Comparison of ENCODE assay signal across 8 cellular contexts in the genomic region with DNA sequence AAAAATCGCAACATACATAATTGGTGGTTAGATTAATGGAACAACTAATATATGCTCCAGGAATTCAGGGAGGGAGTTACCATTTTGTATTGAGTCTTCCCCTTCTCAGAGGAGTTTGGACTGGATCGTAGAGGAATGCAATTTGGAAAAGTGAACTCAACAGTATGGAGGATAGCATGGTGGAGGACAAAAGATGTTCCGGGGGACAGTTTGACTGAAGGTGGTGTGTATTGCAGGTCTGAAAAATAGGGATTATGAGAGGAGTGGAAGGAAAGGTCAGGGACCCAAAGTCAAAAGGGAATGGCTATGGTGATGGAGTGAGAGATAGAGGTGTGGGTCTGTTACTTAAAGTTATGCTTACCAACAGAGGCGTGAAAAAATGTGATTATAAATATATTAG. TPM values are rescaled to one million over a fixed set of nuclear protein-coding genes. Genes with fewer than 3 reads are reported as not detected.
A peak's percentile ranks its signal among the peaks of the same experiment; 100 is the strongest.
DNase-seq lines count a peak whose midpoint lies in the region; ATAC-seq and TF ChIP-seq lines count a peak whose summit lies in the region.

No MANE protein-coding gene starts in this region.

- H3K27ac Mint-ChIP-seq in progenitor cell of endocrine pancreas = peak overlapping the region; percentile 99

- peaks cover 16% of the 10 kb centered on the region for H3K4me1 Mint-ChIP-seq in progenitor cell of endocrine pancreas (ENCODE audit: low read depth)

- peaks cover 6% of the 10 kb centered on the region for H3K36me3 Mint-ChIP-seq in progenitor cell of endocrine pancreas (ENCODE audit: insufficient read depth)

- 58 to 67% methylated on average over 4 of the region's 4 CpGs for WGBS in esophagus squamous epithelium, 2 donors

- H3F3A ChIP-seq in DOHH2 (ENCODE audit: control insufficient read depth, insufficient read depth) = peaks cover 28% of the 10 kb centered on the region

- no peaks in the 10 kb centered on the region for H3K9me2 ChIP-seq in DOHH2 (replicated peaks; ENCODE audit: control insufficient read depth, low read length)

- intact Hi-C loops in esophagus squamous epithelium (cut with DNase I) = no loop called here

- no peak for DNase-seq in SJCRH30
- DNase-seq in esophagus squamous epithelium (lab: John Stamatoyannopoulos, UW) = no peak
- no peak for DNase-seq in progenitor cell of endocrine pancreas (ENCODE audit: low spot score, unreplicated experiment)
- no peak for DNase-seq in kidney tubule cell (ENCODE audit: low spot score)
- no peak for DNase-seq in NCI-H187 (lab: John Stamatoyannopoulos, UW)

- H3K36me3 ChIP-seq in DOHH2 (ENCODE audit: control insufficient read depth, low read length) = peaks cover 47% of the 10 kb centered on the region
- peaks cover 21% of the 10 kb centered on the region for H3K36me3 ChIP-seq in SJCRH30
- H3K36me3 ChIP-seq in esophagus squamous epithelium = peaks cover 0 to 39% (median 0%) of the 10 kb centered on the region in 3 donors

- H3K27ac ChIP-seq in DOHH2 (ENCODE audit: low read depth, low read length) (no peak overlapping the region), SJCRH30 (no peak overlapping the region; the same call in 1 of the 2 replicates), esophagus squamous epithelium (peak overlapping the region in 3 of 4 donors; percentile 98 to 99 (median 98))

- peak overlapping the region; percentile 82 for H3K4me2 ChIP-seq in DOHH2 (ENCODE audit: low read length)

- H3K4me3 Mint-ChIP-seq in progenitor cell of endocrine pancreas (ENCODE audit: low read depth) = peak overlapping the region; percentile 99

- H3K27me3 ChIP-seq in DOHH2 (ENCODE audit: control insufficient read depth, low read length) (no peaks in the 10 kb centered on the region), SJCRH30 (no peaks in the 10 kb centered on the region), esophagus squamous epithelium (no peaks in the 10 kb centered on the region)

- ATAC-seq in HG03469 (IDR thresholded peaks at IDR 0.05; ENCODE audit: unreplicated experiment) (no peak), GM21360 (IDR thresholded peaks at IDR 0.05; ENCODE audit: unreplicated experiment) (no peak)

- H3K9me3 ChIP-seq in DOHH2 (ENCODE audit: control insufficient read depth, insufficient read depth, low read length) (no peaks in the 10 kb centered on the region), SJCRH30 (replicated peaks) (no peaks in the 10 kb centered on the region), esophagus squamous epithelium (no peaks in the 10 kb centered on the region)

- H3K9me3 Mint-ChIP-seq in progenitor cell of endocrine pancreas (ENCODE audit: low read depth) = no peaks in the 10 kb centered on the region

- H3K79me2 ChIP-seq in DOHH2 (ENCODE audit: control insufficient read depth, low read length) = peaks cover 55% of the 10 kb centered on the region

- H3K27me3 Mint-ChIP-seq in progenitor cell of endocrine pancreas = no peaks in the 10 kb centered on the region

- H3K4me1 ChIP-seq in DOHH2 (ENCODE audit: control insufficient read depth, low read length) = peaks cover 36% of the 10 kb centered on the region
- peaks cover 8% of the 10 kb centered on the region for H3K4me1 ChIP-seq in SJCRH30
- peaks cover 11 to 44% (median 20%) of the 10 kb centered on the region in 3 donors for H3K4me1 ChIP-seq in esophagus squamous epithelium

- H3K4me3 ChIP-seq in DOHH2 (ENCODE audit: low read length) (peak overlapping the region; percentile 94), SJCRH30 (peak overlapping the region; percentile 90), esophagus squamous epithelium (peak overlapping the region; percentile 82 to 95 (median 88))

- TF ChIP-seq CTCF in DOHH2 (IDR thresholded peaks at IDR 0.05; ENCODE audit: low read depth, low read length, poor library complexity, severe bottlenecking) = no peak
- TF ChIP-seq CTCF in esophagus squamous epithelium (IDR thresholded peaks at IDR 0.05) = no peak
- TF ChIP-seq CTCF in progenitor cell of endocrine pancreas (IDR thresholded peaks at IDR 0.05; ENCODE audit: unreplicated experiment) = no peak

- H4K20me1 ChIP-seq in DOHH2 (ENCODE audit: control insufficient read depth, insufficient read depth, low read depth, low read length) = 0 out of 2 replicates have a peak, but pooled peaks cover 6% of the 10 kb centered on the region

- TF ChIP-seq POLR2A in esophagus squamous epithelium (IDR thresholded peaks at IDR 0.05) = no peak

RNA-seq across cellular contexts. Expression of gene DNAJC21, which starts 1.5 kb away (rescaled TPM):
- 64.9 and 68.8 TPM in 2 replicates for total RNA-seq in SJCRH30 (2014; rRNA removed; shearing (Covaris generic))
- 10 to 100 TPM; 24.8 to 51.9 (median 32.0) TPM for total RNA-seq in esophagus squamous epithelium
- total RNA-seq in progenitor cell of endocrine pancreas = 48.1 and 50.3 TPM in 2 replicates

RNA-seq across cellular contexts. Expression of gene BRIX1, which starts 15.4 kb away (rescaled TPM):
- 145 and 161 TPM in 2 replicates for total RNA-seq in SJCRH30 (2014; rRNA removed; shearing (Covaris generic))
- 10 to 100 TPM; 14.5 to 37.6 (median 29.4) TPM for total RNA-seq in esophagus squamous epithelium
- total RNA-seq in progenitor cell of endocrine pancreas = 30.6 and 31.4 TPM in 2 replicates

RNA-seq across cellular contexts. Expression of gene RAD1, which starts 15.6 kb away (rescaled TPM):
- 64.9 and 65.8 TPM in 2 replicates for total RNA-seq in SJCRH30 (2014; rRNA removed; shearing (Covaris generic))
- total RNA-seq in esophagus squamous epithelium (10 to 100 TPM in 3 of 4 donors, 1 to 10 TPM in 1; 4.6 to 27.7 (median 19.0) TPM), progenitor cell of endocrine pancreas (32.4 and 33.7 TPM in 2 replicates)

Comparison
In these comparisons a context has a peak if more than half of its experiments do, and no peak if none do; other contexts are left out.
1. H3K27ac ChIP-seq: peak in esophagus squamous epithelium (3 of 4); none in DOHH2 (single experiment) and SJCRH30 (single experiment).
2. Peak in every context shown above with its lines, with median percentiles within 50 percentile points of each other: H3K4me3 ChIP-seq.